Comparison of ENCODE assay signal across 24 cellular contexts in the genomic region with DNA sequence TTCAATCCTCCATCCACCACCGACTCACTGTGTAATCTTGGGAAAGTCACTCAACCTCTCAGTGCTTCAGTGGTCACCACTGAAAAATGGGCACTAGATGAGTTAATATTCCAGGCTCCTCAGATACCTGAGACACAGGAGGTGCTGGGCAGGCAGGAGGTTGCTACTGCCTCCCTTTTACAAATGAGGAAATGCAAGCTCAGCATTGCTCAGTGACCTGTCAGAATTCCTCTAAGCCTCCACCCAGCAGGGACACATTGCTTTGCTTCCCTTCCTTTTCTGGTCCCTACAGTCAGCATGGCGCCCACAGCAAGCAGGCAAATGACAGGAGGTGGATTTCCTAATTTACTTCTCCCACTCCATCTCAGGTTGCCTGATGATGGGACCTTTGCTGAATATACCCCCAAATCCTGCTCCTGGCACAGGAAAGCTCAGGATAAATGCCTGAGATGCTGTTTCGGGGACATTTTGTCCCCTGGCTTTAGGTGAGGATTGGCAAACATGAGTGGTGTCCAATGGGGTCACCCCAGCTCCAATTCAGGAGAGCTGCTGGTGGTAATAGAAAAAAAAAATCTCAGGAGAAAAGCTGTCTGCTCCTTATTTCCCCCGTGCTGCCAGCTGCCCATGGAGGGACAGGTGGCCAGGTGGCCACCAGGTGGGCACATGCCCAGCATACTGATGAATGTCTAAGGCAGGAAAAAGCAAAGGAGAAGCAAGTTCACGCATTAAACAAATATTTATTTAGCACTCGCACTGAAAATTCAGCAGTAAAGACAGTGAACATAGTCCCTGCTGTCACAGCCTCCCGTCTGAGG. TPM values are rescaled to one million over a fixed set of nuclear protein-coding genes. Genes with fewer than 3 reads are reported as not detected.
DNase-seq lines count a peak whose midpoint lies in the region; ATAC-seq lines count a peak whose summit lies in the region.
"Had no signal": no experiment of that assay in that cellular context is flagged by ENCODE, and none has a peak within 500 bp of the region (broad histone marks: within the 10 kb centered on the region; RNA-seq: fewer than 3 reads in every experiment).

No MANE protein-coding gene starts in this region.

- no peak overlapping the region for H3K27ac Mint-ChIP-seq in stimulated activated naive B cell treated with anti-CD40 and anti-IgM and Interleukin-4, amounts not matched to agents 10 μg/mL and 1 μg/mL and 100 μg/mL, for 72 hours
- H3K27ac Mint-ChIP-seq in CD8-positive, alpha-beta memory T cell = peak overlapping the region in 3 of 8 donors; percentile 17 to 77 (median 61)
- H3K27ac Mint-ChIP-seq: effector memory CD8-positive, alpha-beta T cell had no signal

- peaks cover 2 to 28% of the 10 kb centered on the region in 2 donors for H3K27me3 Mint-ChIP-seq in stimulated activated naive B cell treated with anti-CD40 and anti-IgM and Interleukin-4, amounts not matched to agents 10 μg/mL and 1 μg/mL and 100 μg/mL, for 72 hours
- peaks cover 3% of the 10 kb centered on the region in 2 donors for H3K27me3 Mint-ChIP-seq in CD8-positive, alpha-beta memory T cell

- H3K4me1 Mint-ChIP-seq in stimulated activated naive B cell treated with anti-CD40 and anti-IgM and Interleukin-4, amounts not matched to agents 10 μg/mL and 1 μg/mL and 100 μg/mL, for 72 hours = peaks cover 6 to 14% of the 10 kb centered on the region in 2 donors
- H3K4me1 Mint-ChIP-seq in CD8-positive, alpha-beta memory T cell = no peaks in the 10 kb centered on the region

- in situ Hi-C loops in G401 (cut with HindIII; ENCODE audit: low sequenced_read_pairs) = no loop called here

- H3K9me3 Mint-ChIP-seq in stimulated activated naive B cell treated with anti-CD40 and anti-IgM and Interleukin-4, amounts not matched to agents 10 μg/mL and 1 μg/mL and 100 μg/mL, for 72 hours = no peaks in the 10 kb centered on the region
- no peaks in the 10 kb centered on the region for H3K9me3 Mint-ChIP-seq in CD8-positive, alpha-beta memory T cell
- H3K9me3 Mint-ChIP-seq: effector memory CD8-positive, alpha-beta T cell had no signal

- POLR2A ChIA-PET in CD8-positive, alpha-beta memory T cell (lab: Charles Lee) = no interaction called here

- no peaks in the 10 kb centered on the region for H3K4me1 ChIP-seq in CD8-positive, alpha-beta memory T cell (ENCODE audit: insufficient read depth, low read length)

- no peaks in the 10 kb centered on the region for H3K27me3 ChIP-seq in CD8-positive, alpha-beta memory T cell (ENCODE audit: insufficient read depth, low read length, poor library complexity, severe bottlenecking)

- ATAC-seq in stimulated activated naive B cell treated with anti-CD40 and anti-IgM and Interleukin-4, amounts not matched to agents 10 μg/mL and 1 μg/mL and 100 μg/mL, for 72 hours (replicated peaks) = no peak
- ATAC-seq in GM19397 (IDR thresholded peaks at IDR 0.05; ENCODE audit: unreplicated experiment) = no peak
- ATAC-seq: effector memory CD8-positive, alpha-beta T cell; heart left ventricle had no signal

- H3K4me3 Mint-ChIP-seq in stimulated activated naive B cell treated with anti-CD40 and anti-IgM and Interleukin-4, amounts not matched to agents 10 μg/mL and 1 μg/mL and 100 μg/mL, for 72 hours = no peak overlapping the region
- peak overlapping the region in 1 of 7 donors; percentile 70 for H3K4me3 Mint-ChIP-seq in CD8-positive, alpha-beta memory T cell
- H3K4me3 Mint-ChIP-seq: effector memory CD8-positive, alpha-beta T cell had no signal

- H3K36me3 ChIP-seq in CD8-positive, alpha-beta memory T cell (ENCODE audit: insufficient read depth, low read length) = no peaks in the 10 kb centered on the region
- H3K36me3 ChIP-seq: heart left ventricle, spleen, suprapubic skin had no signal

- CTCF ChIA-PET in CD8-positive, alpha-beta memory T cell (lab: Charles Lee) = no interaction called here

- H3K9me3 ChIP-seq in CD8-positive, alpha-beta memory T cell (ENCODE audit: low read length) = no peaks in the 10 kb centered on the region
- H3K9me3 ChIP-seq: heart left ventricle, spleen, suprapubic skin had no signal

- H3K27ac ChIP-seq in CD8-positive, alpha-beta memory T cell (ENCODE audit: low read depth, low read length) = no peak overlapping the region
- H3K27ac ChIP-seq: heart left ventricle, spleen, suprapubic skin had no signal

- DNase-seq in G401 (ENCODE audit: low spot score) (peak; percentile 78), NCI-H69 (lab: John Stamatoyannopoulos, UW) (peak; percentile 65), cerebellar cortex (ENCODE audit: low spot score) (peak; percentile 71), left kidney (ENCODE audit: low read depth, low spot score) (peak; percentile 55), pons (ENCODE audit: low spot score) (no peak)
- no peak for DNase-seq in stimulated activated naive B cell treated with anti-CD40 and anti-IgM and Interleukin-4, amounts not matched to agents 10 μg/mL and 1 μg/mL and 100 μg/mL, for 72 hours
- no peak for DNase-seq in CD8-positive, alpha-beta memory T cell
- DNase-seq: activated CD4-positive, alpha-beta T cell treated with anti-CD3 and anti-CD28 coated beads for 48 hours; activated gamma-delta T cell; amniotic stem cell; COR-L47; effector memory CD8-positive, alpha-beta T cell; heart left ventricle; islet precursor cell; Kasumi-1; NCI-H1436; NCI-H226; spleen; T-helper 9 cell had no signal

- no peak overlapping the region for H3K4me3 ChIP-seq in CD8-positive, alpha-beta memory T cell (ENCODE audit: low read length)
- H3K4me3 ChIP-seq: heart left ventricle, spleen, suprapubic skin had no signal

- H3K36me3 Mint-ChIP-seq in stimulated activated naive B cell treated with anti-CD40 and anti-IgM and Interleukin-4, amounts not matched to agents 10 μg/mL and 1 μg/mL and 100 μg/mL, for 72 hours = no peaks in the 10 kb centered on the region
- peaks cover 0 to 1% (median 0%) of the 10 kb centered on the region in 3 donors for H3K36me3 Mint-ChIP-seq in CD8-positive, alpha-beta memory T cell

RNA-seq across cellular contexts. Expression of a gene that starts 5.0 kb away (rescaled TPM):
- total RNA-seq in G401 (2014; rRNA removed; shearing (Covaris generic)) = not detected in 2 replicates
- not detected for total RNA-seq in CD8-positive, alpha-beta memory T cell
- polyA plus RNA-seq in CD8-positive, alpha-beta memory T cell = not detected
- total RNA-seq: pulmonary artery endothelial cell, SK-MEL-5, spleen had no signal
- polyA plus RNA-seq: neural cell had no signal

RNA-seq across cellular contexts. Expression of a gene that starts 8.2 kb away (rescaled TPM):
- not detected in 2 replicates for total RNA-seq in G401 (2014; rRNA removed; shearing (Covaris generic))
- total RNA-seq in CD8-positive, alpha-beta memory T cell = not detected
- polyA plus RNA-seq in CD8-positive, alpha-beta memory T cell = not detected
- total RNA-seq: spleen had no signal

RNA-seq across cellular contexts. Expression of a gene that starts 17.6 kb away (rescaled TPM):
- 7.8 TPM in 1 of 2 replicates, not detected in the other for total RNA-seq in G401 (2014; rRNA removed; shearing (Covaris generic))
- total RNA-seq in CD8-positive, alpha-beta memory T cell = not detected
- not detected for polyA plus RNA-seq in CD8-positive, alpha-beta memory T cell
- total RNA-seq: SK-MEL-5 had no signal

RNA-seq across cellular contexts. Expression of a gene that starts 20.7 kb away (rescaled TPM):
- not detected in 2 replicates for total RNA-seq in G401 (2014; rRNA removed; shearing (Covaris generic))
- not detected for total RNA-seq in CD8-positive, alpha-beta memory T cell
- not detected for polyA plus RNA-seq in CD8-positive, alpha-beta memory T cell
- total RNA-seq: heart left ventricle, pulmonary artery endothelial cell, SK-MEL-5 had no signal
- polyA plus RNA-seq: heart left ventricle, neural cell had no signal

RNA-seq across cellular contexts. Expression of a gene that starts 29.5 kb away (rescaled TPM):
- total RNA-seq in G401 (2014; rRNA removed; shearing (Covaris generic)) = not detected in 2 replicates
- not detected for total RNA-seq in CD8-positive, alpha-beta memory T cell
- polyA plus RNA-seq in CD8-positive, alpha-beta memory T cell = not detected
- total RNA-seq: heart left ventricle, pulmonary artery endothelial cell, SK-MEL-5 had no signal
- polyA plus RNA-seq: heart left ventricle, neural cell had no signal

Comparison
In these comparisons a context has a peak if more than half of its experiments do, and no peak if none do; other contexts are left out.
1. DNase-seq: peak in G401 (single experiment), NCI-H69 (single experiment), cerebellar cortex (single experiment) and left kidney (single experiment); none in stimulated activated naive B cell treated with anti-CD40 and anti-IgM and Interleukin-4, amounts not matched to agents 10 μg/mL and 1 μg/mL and 100 μg/mL, for 72 hours (single experiment), CD8-positive, alpha-beta memory T cell (0 of 5) and pons (single experiment).